In the genomic region with DNA sequence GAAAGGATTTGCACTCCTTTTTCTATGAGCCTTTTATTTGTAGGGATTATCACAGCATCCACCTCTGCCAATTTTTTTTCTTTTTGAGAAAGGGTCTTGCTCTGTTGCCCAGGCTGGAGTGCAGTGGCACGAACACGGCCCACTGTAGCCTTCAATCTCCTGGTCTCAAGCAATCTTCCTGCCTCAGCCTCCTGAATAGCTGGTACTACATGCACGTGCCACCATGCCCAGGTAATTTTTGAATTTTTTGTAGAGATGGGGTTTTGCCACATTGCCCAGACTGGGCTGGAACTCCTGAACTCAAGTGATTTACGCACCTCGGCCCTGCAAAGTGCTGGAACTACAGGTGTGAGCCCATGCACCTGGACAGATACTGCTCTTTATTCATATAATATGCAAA, we compare ENCODE assay signal across 16 cellular contexts. TPM values are rescaled to one million over a fixed set of nuclear protein-coding genes. Genes with fewer than 3 reads are reported as not detected.
DNase-seq lines count a peak whose midpoint lies in the region; ATAC-seq lines count a peak whose summit lies in the region.
"Had no signal": no experiment of that assay in that cellular context is flagged by ENCODE, and none has a peak within 500 bp of the region (broad histone marks: within the 10 kb centered on the region; RNA-seq: fewer than 3 reads in every experiment).

No MANE protein-coding gene starts in this region.

- peak overlapping the region; percentile 79 for H3K27ac ChIP-seq in effector memory CD4-positive, alpha-beta T cell (ENCODE audit: insufficient read depth, low read length, poor library complexity, severe bottlenecking)
- H3K27ac ChIP-seq: epithelial cell of prostate, hepatocyte, ovary had no signal

- no peaks in the 10 kb centered on the region for H3K36me3 ChIP-seq in effector memory CD4-positive, alpha-beta T cell (ENCODE audit: control insufficient read depth, insufficient read depth, low read length)
- H3K36me3 ChIP-seq: MG63, ovary had no signal

- H3K4me3 Mint-ChIP-seq in activated T-cell treated with anti-CD3 and anti-CD28 coated beads, Interleukin-2, amount 50 U/mL, for 4 hours: peak overlapping the region; percentile 94
- peak overlapping the region; percentile 83 for H3K4me3 Mint-ChIP-seq in T-helper 17 cell
- peak overlapping the region; percentile 90 to 93 for H3K4me3 Mint-ChIP-seq in stimulated activated naive B cell treated with anti-CD40 and anti-IgM and Interleukin-4, amounts not matched to agents 10 μg/mL and 1 μg/mL and 100 μg/mL, for 72 hours
- H3K4me3 Mint-ChIP-seq: brain had no signal

- peaks cover 5% of the 10 kb centered on the region for H3K9me3 Mint-ChIP-seq in activated T-cell treated with anti-CD3 and anti-CD28 coated beads, Interleukin-2, amount 50 U/mL, for 4 hours
- peaks cover 5 to 7% of the 10 kb centered on the region in 2 donors for H3K9me3 Mint-ChIP-seq in stimulated activated naive B cell treated with anti-CD40 and anti-IgM and Interleukin-4, amounts not matched to agents 10 μg/mL and 1 μg/mL and 100 μg/mL, for 72 hours

- no peaks in the 10 kb centered on the region for H3K27me3 ChIP-seq in effector memory CD4-positive, alpha-beta T cell (replicated peaks; ENCODE audit: control insufficient read depth, insufficient read depth, low read length, poor library complexity, severe bottlenecking)
- H3K27me3 ChIP-seq: hepatocyte, MG63, ovary had no signal

- peaks cover 55% of the 10 kb centered on the region for H3K4me1 Mint-ChIP-seq in activated T-cell treated with anti-CD3 and anti-CD28 coated beads, Interleukin-2, amount 50 U/mL, for 4 hours (ENCODE audit: low read depth)
- H3K4me1 Mint-ChIP-seq in T-helper 17 cell: peaks cover 38% of the 10 kb centered on the region
- peaks cover 21 to 50% of the 10 kb centered on the region in 2 donors for H3K4me1 Mint-ChIP-seq in stimulated activated naive B cell treated with anti-CD40 and anti-IgM and Interleukin-4, amounts not matched to agents 10 μg/mL and 1 μg/mL and 100 μg/mL, for 72 hours

- H3K4me1 ChIP-seq in effector memory CD4-positive, alpha-beta T cell (ENCODE audit: control insufficient read depth, insufficient read depth, low read length, poor library complexity, severe bottlenecking): no peaks in the 10 kb centered on the region

- no peak for DNase-seq in activated T-cell treated with anti-CD3 and anti-CD28 coated beads, Interleukin-2, amount 50 U/mL, for 4 hours
- DNase-seq in activated T-cell treated with anti-CD3 and anti-CD28 coated beads, Interleukin-2, amount 50 U/mL, for 48 hours: no peak
- DNase-seq in T-helper 17 cell (no peak), SW480 (ENCODE audit: low spot score) (no peak), ecto neural progenitor cell (ENCODE audit: low spot score) (no peak)
- no peak for DNase-seq in effector memory CD4-positive, alpha-beta T cell
- no peak for DNase-seq in stimulated activated naive B cell treated with anti-CD40 and anti-IgM and Interleukin-4, amounts not matched to agents 10 μg/mL and 1 μg/mL and 100 μg/mL, for 72 hours
- DNase-seq: MG63; NCI-H345; ovary; stimulated activated CD8-positive, alpha-beta memory T cell treated with anti-CD3 and anti-CD28 coated beads, Interleukin-4, amount 100 ng/mL, for 48 hours had no signal

- H3K36me3 Mint-ChIP-seq in activated T-cell treated with anti-CD3 and anti-CD28 coated beads, Interleukin-2, amount 50 U/mL, for 4 hours (ENCODE audit: insufficient read depth): peaks cover 31% of the 10 kb centered on the region
- no peaks in the 10 kb centered on the region for H3K36me3 Mint-ChIP-seq in T-helper 17 cell (ENCODE audit: low read depth)
- peaks cover 48 to 53% of the 10 kb centered on the region in 2 donors for H3K36me3 Mint-ChIP-seq in stimulated activated naive B cell treated with anti-CD40 and anti-IgM and Interleukin-4, amounts not matched to agents 10 μg/mL and 1 μg/mL and 100 μg/mL, for 72 hours
- H3K36me3 Mint-ChIP-seq: brain had no signal

- H3K27ac Mint-ChIP-seq in T-helper 17 cell: peak overlapping the region; percentile 97
- H3K27ac Mint-ChIP-seq in stimulated activated naive B cell treated with anti-CD40 and anti-IgM and Interleukin-4, amounts not matched to agents 10 μg/mL and 1 μg/mL and 100 μg/mL, for 72 hours: peak overlapping the region; percentile 83

- no peaks in the 10 kb centered on the region for H3K9me3 ChIP-seq in T-helper 17 cell (ENCODE audit: control insufficient read depth, low read length, poor library complexity, severe bottlenecking)
- H3K9me3 ChIP-seq in effector memory CD4-positive, alpha-beta T cell (ENCODE audit: control insufficient read depth, low read length): no peaks in the 10 kb centered on the region
- H3K9me3 ChIP-seq: MG63, ovary had no signal

- no peak for ATAC-seq in activated T-cell treated with anti-CD3 and anti-CD28 coated beads, Interleukin-2, amount 50 U/mL, for 4 hours
- ATAC-seq in T-helper 17 cell (no peak), HG02840 (IDR thresholded peaks at IDR 0.05; ENCODE audit: low FRiP score, unreplicated experiment) (no peak)
- ATAC-seq in stimulated activated naive B cell treated with anti-CD40 and anti-IgM and Interleukin-4, amounts not matched to agents 10 μg/mL and 1 μg/mL and 100 μg/mL, for 72 hours (replicated peaks): no peak
- ATAC-seq: Panc1 had no signal

- H3K27me3 Mint-ChIP-seq in activated T-cell treated with anti-CD3 and anti-CD28 coated beads, Interleukin-2, amount 50 U/mL, for 4 hours (ENCODE audit: low read depth): no peaks in the 10 kb centered on the region
- H3K27me3 Mint-ChIP-seq in T-helper 17 cell: no peaks in the 10 kb centered on the region
- H3K27me3 Mint-ChIP-seq in stimulated activated naive B cell treated with anti-CD40 and anti-IgM and Interleukin-4, amounts not matched to agents 10 μg/mL and 1 μg/mL and 100 μg/mL, for 72 hours: no peaks in the 10 kb centered on the region
- H3K27me3 Mint-ChIP-seq: brain had no signal

- H3K4me3 ChIP-seq in effector memory CD4-positive, alpha-beta T cell (ENCODE audit: insufficient read depth, low read depth, low read length, poor library complexity, severe bottlenecking): peak overlapping the region; percentile 67
- H3K4me3 ChIP-seq: hepatocyte, MG63, ovary had no signal

RNA-seq across cellular contexts. Expression of gene SAMSN1, which starts 2.1 kb away (rescaled TPM):
- total RNA-seq in activated T-cell treated with anti-CD3 and anti-CD28 coated beads, Interleukin-2, amount 50 U/mL, for 4 hours: 100 to 1,000 TPM in 1 of 3 donors, 10 to 100 TPM in 2; 54.0 to 107 (median 73.5) TPM
- 10 to 100 TPM; 33.7 to 64.9 TPM for total RNA-seq in T-helper 17 cell
